ENCODE assay signal across 16 cellular contexts in genomic region chr19:45385392-45386221, GRCh38. TPM values are rescaled to one million over a fixed set of nuclear protein-coding genes. Genes with fewer than 3 reads are reported as not detected.
A peak's percentile ranks its signal among the peaks of the same experiment; 100 is the strongest.
DNase-seq lines count a peak whose midpoint lies in the region; ATAC-seq and TF ChIP-seq lines count a peak whose summit lies in the region.
"Had no signal": no experiment of that assay in that cellular context is flagged by ENCODE, and none has a peak within 500 bp of the region (broad histone marks: within the 10 kb centered on the region; RNA-seq: fewer than 3 reads in every experiment).

No MANE protein-coding gene starts in this region.

- intact Hi-C loops in Right ventricle myocardium inferior (cut with DNase I) (no loop called here), cardiac septum (cut with DNase I) (no loop called here)

- H3K36me3 ChIP-seq in upper lobe of left lung: peaks cover 0 to 14% (median 0%) of the 10 kb centered on the region in 4 donors

- no peaks in the 10 kb centered on the region for H3K9me3 ChIP-seq in upper lobe of left lung

- peaks cover 3 to 11% (median 7%) of the 10 kb centered on the region in 4 donors for H3K4me1 ChIP-seq in upper lobe of left lung

- no peak for TF ChIP-seq POLR2A in upper lobe of left lung (IDR thresholded peaks at IDR 0.05)

- H3K9me3 Mint-ChIP-seq in activated T-helper 17 cell treated with anti-CD3 and anti-CD28 coated beads, Interleukin-2, amount 50 U/mL, for 72 hours: no peaks in the 10 kb centered on the region
- H3K9me3 Mint-ChIP-seq: activated naive CD8-positive, alpha-beta T cell treated with anti-CD3 and anti-CD28 coated beads for 36 hours had no signal

- peak; percentile 42 for ATAC-seq in Right ventricle myocardium inferior
- peak; percentile 16 for ATAC-seq in activated T-helper 17 cell treated with anti-CD3 and anti-CD28 coated beads, Interleukin-2, amount 50 U/mL, for 72 hours (replicated peaks)
- ATAC-seq in upper lobe of left lung (ENCODE audit: low FRiP score in 2 of 2): peak; percentile 30 to 40
- ATAC-seq: activated CD8-positive, alpha-beta memory T cell treated with anti-CD3 and anti-CD28 coated beads, Interleukin-2, amount 10 ng/mL, durations not matched to agents 7 days and 5 days had no signal

- DNase-seq in Right ventricle myocardium inferior (ENCODE audit: missing footprints) (peak; percentile 57), cardiac septum (ENCODE audit: low spot score) (no peak), left kidney (ENCODE audit: low read depth, low spot score) (peak; percentile 41), upper lobe of left lung (peak in 1 of 2 donors; percentile 84), GDM1 (lab: John Stamatoyannopoulos, UW) (no peak), Kasumi-1 (lab: John Stamatoyannopoulos, UW) (no peak), NCI-H1092 (lab: John Stamatoyannopoulos, UW) (no peak)
- DNase-seq: activated CD8-positive, alpha-beta memory T cell treated with anti-CD3 and anti-CD28 coated beads, Interleukin-2, amount 10 ng/mL, durations not matched to agents 7 days and 5 days; activated naive CD8-positive, alpha-beta T cell treated with anti-CD3 and anti-CD28 coated beads for 36 hours; dermis blood vessel endothelial cell; midbrain; NCI-H1694 treated with DMSO at 0.1 percent for 48 hours; T1000 had no signal

- no peak for TF ChIP-seq CTCF in upper lobe of left lung (IDR thresholded peaks at IDR 0.05)

- H3K4me3 ChIP-seq in upper lobe of left lung: no peak overlapping the region

- H3K27ac Mint-ChIP-seq in activated T-helper 17 cell treated with anti-CD3 and anti-CD28 coated beads, Interleukin-2, amount 50 U/mL, for 72 hours: no peak overlapping the region
- H3K27ac Mint-ChIP-seq: activated CD8-positive, alpha-beta memory T cell treated with anti-CD3 and anti-CD28 coated beads, Interleukin-2, amount 10 ng/mL, durations not matched to agents 7 days and 5 days; activated naive CD8-positive, alpha-beta T cell treated with anti-CD3 and anti-CD28 coated beads for 36 hours had no signal

- H3K36me3 Mint-ChIP-seq in activated T-helper 17 cell treated with anti-CD3 and anti-CD28 coated beads, Interleukin-2, amount 50 U/mL, for 72 hours (ENCODE audit: low read depth): no peaks in the 10 kb centered on the region
- H3K36me3 Mint-ChIP-seq: activated CD8-positive, alpha-beta memory T cell treated with anti-CD3 and anti-CD28 coated beads, Interleukin-2, amount 10 ng/mL, durations not matched to agents 7 days and 5 days; activated naive CD8-positive, alpha-beta T cell treated with anti-CD3 and anti-CD28 coated beads for 36 hours had no signal

- H3K4me1 Mint-ChIP-seq in activated T-helper 17 cell treated with anti-CD3 and anti-CD28 coated beads, Interleukin-2, amount 50 U/mL, for 72 hours: no peaks in the 10 kb centered on the region
- H3K4me1 Mint-ChIP-seq: activated CD8-positive, alpha-beta memory T cell treated with anti-CD3 and anti-CD28 coated beads, Interleukin-2, amount 10 ng/mL, durations not matched to agents 7 days and 5 days; activated naive CD8-positive, alpha-beta T cell treated with anti-CD3 and anti-CD28 coated beads for 36 hours had no signal

- TF ChIP-seq EP300 in upper lobe of left lung (IDR thresholded peaks at IDR 0.05): no peak

- WGBS in upper lobe of left lung, 2 donors: 16 to 26% methylated on average over 9 to 31 of the region's 75 CpGs

- H3K27me3 ChIP-seq in upper lobe of left lung: peaks cover 0 to 18% (median 7%) of the 10 kb centered on the region in 4 donors

- peaks cover 18% of the 10 kb centered on the region for H3K27me3 Mint-ChIP-seq in activated T-helper 17 cell treated with anti-CD3 and anti-CD28 coated beads, Interleukin-2, amount 50 U/mL, for 72 hours

- H3K4me3 Mint-ChIP-seq in activated T-helper 17 cell treated with anti-CD3 and anti-CD28 coated beads, Interleukin-2, amount 50 U/mL, for 72 hours: no peak overlapping the region
- H3K4me3 Mint-ChIP-seq: activated CD8-positive, alpha-beta memory T cell treated with anti-CD3 and anti-CD28 coated beads, Interleukin-2, amount 10 ng/mL, durations not matched to agents 7 days and 5 days; activated naive CD8-positive, alpha-beta T cell treated with anti-CD3 and anti-CD28 coated beads for 36 hours had no signal

- no peak overlapping the region for H3K27ac ChIP-seq in upper lobe of left lung

RNA-seq across cellular contexts. Expression of gene ERCC2, which starts 15.2 kb away (rescaled TPM):
- 12.7 TPM for total RNA-seq in Right ventricle myocardium inferior
- 12.4 TPM for total RNA-seq in cardiac septum
- total RNA-seq in activated T-helper 17 cell treated with anti-CD3 and anti-CD28 coated beads, Interleukin-2, amount 50 U/mL, for 72 hours: 10 to 100 TPM; 15.9 to 31.6 TPM
- 10 to 100 TPM in 5 of 6 donors, 1 to 10 TPM in 1; 7.4 to 19.1 (median 13.0) TPM for total RNA-seq in upper lobe of left lung

RNA-seq across cellular contexts. Expression of gene PPP1R13L, which starts 19.3 kb away (rescaled TPM):
- total RNA-seq in Right ventricle myocardium inferior: 182 TPM
- 119 TPM for total RNA-seq in cardiac septum
- total RNA-seq in activated T-helper 17 cell treated with anti-CD3 and anti-CD28 coated beads, Interleukin-2, amount 50 U/mL, for 72 hours: 10 to 100 TPM; 21.0 to 66.8 TPM
- total RNA-seq in upper lobe of left lung: 10 to 100 TPM; 27.8 to 76.2 (median 57.5) TPM

RNA-seq across cellular contexts. Expression of gene POLR1G, which starts 20.8 kb away (rescaled TPM):
- total RNA-seq in Right ventricle myocardium inferior (8.5 TPM), cardiac septum (3.2 TPM), upper lobe of left lung (1 to 10 TPM; 1.0 to 7.7 (median 5.8) TPM)
- total RNA-seq in activated T-helper 17 cell treated with anti-CD3 and anti-CD28 coated beads, Interleukin-2, amount 50 U/mL, for 72 hours: 10 to 100 TPM; 11.2 to 23.6 TPM

RNA-seq across cellular contexts. Expression of gene ERCC1, which starts 38.1 kb away (rescaled TPM):
- total RNA-seq in Right ventricle myocardium inferior (166 TPM), cardiac septum (89.0 TPM), upper lobe of left lung (100 to 1,000 TPM in 1 of 6 donors, 10 to 100 TPM in 5; 53.7 to 102 (median 76.2) TPM)
- 10 to 100 TPM; 27.6 to 33.2 TPM for total RNA-seq in activated T-helper 17 cell treated with anti-CD3 and anti-CD28 coated beads, Interleukin-2, amount 50 U/mL, for 72 hours

RNA-seq across cellular contexts. Expression of gene KLC3, which starts 45.1 kb away (rescaled TPM):
- total RNA-seq in Right ventricle myocardium inferior (not detected), cardiac septum (not detected), upper lobe of left lung (1 to 10 TPM; 2.4 to 9.5 (median 3.9) TPM)
- under 1 TPM in 1 of 2 donors, not detected in 1; 0.24 TPM for total RNA-seq in activated T-helper 17 cell treated with anti-CD3 and anti-CD28 coated beads, Interleukin-2, amount 50 U/mL, for 72 hours
- total RNA-seq: activated CD8-positive, alpha-beta memory T cell treated with anti-CD3 and anti-CD28 coated beads, Interleukin-2, amount 10 ng/mL, durations not matched to agents 7 days and 5 days; activated naive CD8-positive, alpha-beta T cell treated with anti-CD3 and anti-CD28 coated beads for 36 hours; glomerular endothelial cell; OCI-LY7 had no signal

Comparison
In these comparisons a context has a peak if more than half of its experiments do, and no peak if none do; other contexts are left out.
1. DNase-seq: peak in Right ventricle myocardium inferior (single experiment) and left kidney (single experiment); none in cardiac septum (single experiment), GDM1 (single experiment), Kasumi-1 (0 of 2) and NCI-H1092 (single experiment).
2. Peak in every context shown above with its lines, with median percentiles within 50 percentile points of each other: ATAC-seq.